In genomic region chr1:206912445-206913095, GRCh38 we compare ENCODE assay signal across 8 cellular contexts. TPM values are rescaled to one million over a fixed set of nuclear protein-coding genes. Genes with fewer than 3 reads are reported as not detected.
DNase-seq lines count a peak whose midpoint lies in the region; ATAC-seq, FAIRE-seq and TF ChIP-seq lines count a peak whose summit lies in the region.

No MANE protein-coding gene starts in this region.

- ATAC-seq in GM18861 (IDR thresholded peaks at IDR 0.05; ENCODE audit: unreplicated experiment): no peak

- H2AFZ ChIP-seq in MM.1S (ENCODE audit: low read length): no peak overlapping the region

- peaks cover 9% of the 10 kb centered on the region for H3F3A ChIP-seq in MM.1S (ENCODE audit: insufficient read depth, low read length)

- H3K4me1 ChIP-seq in MM.1S (ENCODE audit: low read length): peaks cover 12% of the 10 kb centered on the region
- H3K4me1 ChIP-seq in Peyer's patch: peaks cover 0 to 23% (median 18%) of the 10 kb centered on the region in 4 donors
- peaks cover 0 to 13% of the 10 kb centered on the region in 2 experiments for H3K4me1 ChIP-seq in neutrophil (ENCODE audit: control insufficient read depth in 1 of 2, insufficient read depth in 1 of 2, low read depth in 1 of 2, low read length in 1 of 2)

- DNase-seq in AG08396 (ENCODE audit: low spot score) (peak; percentile 84), GM18507 (ENCODE audit: extremely low spot score, insufficient read length, low read depth) (peak; percentile 44), MM.1S (peak; percentile 88), Peyer's patch (peak in 2 of 3 donors; percentile 73 to 88), fibroblast of the conjunctiva (ENCODE audit: low read depth) (peak; percentile 72)
- DNase-seq in activated effector memory CD4-positive, alpha-beta T cell treated with Interleukin-2 at 50 U/mL for 16 hours: peak; percentile 43

- TF ChIP-seq CTCF in MM.1S (IDR thresholded peaks at IDR 0.05; ENCODE audit: low read length) (peak; percentile 93), Peyer's patch (IDR thresholded peaks at IDR 0.05) (peak; percentile 74 to 87 (median 84)), neutrophil (IDR thresholded peaks at IDR 0.05) (peak; percentile 86)

- peaks cover 52% of the 10 kb centered on the region for H3K79me2 ChIP-seq in MM.1S (ENCODE audit: low read length)

- no peak overlapping the region for H3K4me2 ChIP-seq in MM.1S (ENCODE audit: low read depth, low read length)

- no peak overlapping the region for H3K9ac ChIP-seq in MM.1S (ENCODE audit: low read length)

- FAIRE-seq in GM18507 (lab: Jason Lieb, UNC): peak; percentile 85

- H3K9me3 ChIP-seq in MM.1S (replicated peaks; ENCODE audit: insufficient read depth, low read length) (no peaks in the 10 kb centered on the region), Peyer's patch (no peaks in the 10 kb centered on the region), neutrophil (no peaks in the 10 kb centered on the region)

- H3K4me3 ChIP-seq in MM.1S (ENCODE audit: low read length) (no peak overlapping the region), Peyer's patch (peak overlapping the region in 1 of 4 donors; percentile 2), neutrophil (ENCODE audit: low read depth in 1 of 2, low read length in 1 of 2) (no peak overlapping the region)

- H3K36me3 ChIP-seq in MM.1S (replicated peaks; ENCODE audit: insufficient read depth, low read length) (peaks cover 5% of the 10 kb centered on the region; the same call in 1 of the 2 replicates), Peyer's patch (no peaks in the 10 kb centered on the region), neutrophil (no peaks in the 10 kb centered on the region)

- no peaks in the 10 kb centered on the region for H4K20me1 ChIP-seq in MM.1S (ENCODE audit: insufficient read depth, low read length)

- TF ChIP-seq POLR2A in Peyer's patch (IDR thresholded peaks at IDR 0.05): no peak

- H3K27me3 ChIP-seq in MM.1S (replicated peaks; ENCODE audit: insufficient read depth, low read length): no peaks in the 10 kb centered on the region
- no peaks in the 10 kb centered on the region for H3K27me3 ChIP-seq in Peyer's patch
- peaks cover 65% of the 10 kb centered on the region for H3K27me3 ChIP-seq in neutrophil

- H3K27ac ChIP-seq in MM.1S (ENCODE audit: low read length): no peak overlapping the region
- H3K27ac ChIP-seq in Peyer's patch: peak overlapping the region in 1 of 4 donors; percentile 89
- H3K27ac ChIP-seq in neutrophil: no peak overlapping the region

- no peaks in the 10 kb centered on the region for H3K9me2 ChIP-seq in MM.1S (replicated peaks; ENCODE audit: insufficient read depth, low read length)

RNA-seq across cellular contexts. Expression of gene FCMR, which starts 9.2 kb away (rescaled TPM):
- total RNA-seq in Peyer's patch: 100 to 1,000 TPM in 1 of 4 donors, 1 to 10 TPM in 3; 7.4 to 248 (median 8.6) TPM

RNA-seq across cellular contexts. Expression of gene IL24, which starts 15.3 kb away (rescaled TPM):
- total RNA-seq in Peyer's patch: not detected

RNA-seq across cellular contexts. Expression of gene PIGR, which starts 33.7 kb away (rescaled TPM):
- total RNA-seq in Peyer's patch: 1,000 to 10,000 TPM in 3 of 4 donors, 100 to 1,000 TPM in 1; 588 to 3,176 (median 2,192) TPM

RNA-seq across cellular contexts. Expression of gene IL20, which starts 47.1 kb away (rescaled TPM):
- not detected for total RNA-seq in Peyer's patch

RNA-seq across cellular contexts. Expression of gene FCAMR, which starts 57.7 kb away (rescaled TPM):
- 1 to 10 TPM in 1 of 4 donors, under 1 TPM in 2, not detected in 1; 0.85 to 1.5 (median 0.88) TPM for total RNA-seq in Peyer's patch
